In genomic region chr7:17166824-17167379, GRCh38 we compare ENCODE assay signal across 14 cellular contexts.
DNase-seq lines count a peak whose midpoint lies in the region; ATAC-seq and TF ChIP-seq lines count a peak whose summit lies in the region.
"Had no signal": no experiment of that assay in that cellular context is flagged by ENCODE, and none has a peak within 500 bp of the region (broad histone marks: within the 10 kb centered on the region; RNA-seq: fewer than 3 reads in every experiment).

No MANE protein-coding gene starts in this region.

- DNase-seq in DND-41: no peak
- DNase-seq in lower leg skin (ENCODE audit: low spot score in 2 of 2): no peak
- no peak for DNase-seq in DMS53 treated with DMSO at 0.1 percent for 48 hours (lab: John Stamatoyannopoulos, UW; ENCODE audit: unreplicated experiment)
- no peak for DNase-seq in natural killer cell treated with Interleukin-12 subunit alpha and Interleukin-12 subunit beta and Interleukin-15 and Interleukin-18, amount 100 ng/mL, for 72 hours (ENCODE audit: low spot score)
- DNase-seq in left ventricle myocardium superior: no peak
- DNase-seq: C1 segment of cervical spinal cord, erythroblast, MM.1S, NCI-H524 treated with DMSO at 0.1 percent for 48 hours, sigmoid colon had no signal

- H2AFZ ChIP-seq in DND-41 (ENCODE audit: low read depth, low read length): no peak overlapping the region

- H4K20me1 ChIP-seq in DND-41 (ENCODE audit: insufficient read depth, low read length): no peaks in the 10 kb centered on the region

- intact Hi-C loops in lower leg skin (cut with DNase I; ENCODE audit: low total_unique reads) (no loop called here), left ventricle myocardium superior (cut with micrococcal nuclease) (no loop called here)

- H3K9ac ChIP-seq in DND-41 (ENCODE audit: low read depth, low read length): no peak overlapping the region

- TF ChIP-seq POLR2A in lower leg skin (IDR thresholded peaks at IDR 0.05): no peak

- WGBS in lower leg skin, 2 donors: 81% methylated on average over 4 of the region's 4 CpGs

- no peak overlapping the region for H3K4me3 Mint-ChIP-seq in natural killer cell treated with Interleukin-12 subunit alpha and Interleukin-12 subunit beta and Interleukin-15 and Interleukin-18, amount 100 ng/mL, for 72 hours

- no peaks in the 10 kb centered on the region for H3K79me2 ChIP-seq in DND-41 (ENCODE audit: insufficient read depth, low read length)

- peaks cover 10% of the 10 kb centered on the region for H3K4me1 ChIP-seq in DND-41 (ENCODE audit: insufficient read depth, low read length)
- H3K4me1 ChIP-seq: sigmoid colon had no signal

- H3K4me3 ChIP-seq in DND-41 (ENCODE audit: low read depth in 1 of 2, low read length in 2 of 2) (no peak overlapping the region), lower leg skin (ENCODE audit: low read depth, poor library complexity, severe bottlenecking) (no peak overlapping the region)
- H3K4me3 ChIP-seq: cardiac muscle cell, sigmoid colon had no signal

- H3K9me3 ChIP-seq in DND-41 (ENCODE audit: insufficient read depth, low read length, severe bottlenecking): no peaks in the 10 kb centered on the region
- H3K9me3 ChIP-seq: sigmoid colon had no signal

- H3K9me3 Mint-ChIP-seq in natural killer cell treated with Interleukin-12 subunit alpha and Interleukin-12 subunit beta and Interleukin-15 and Interleukin-18, amount 100 ng/mL, for 72 hours: peaks cover 4% of the 10 kb centered on the region

- H3K36me3 ChIP-seq in DND-41 (ENCODE audit: insufficient read depth, low read length): no peaks in the 10 kb centered on the region
- H3K36me3 ChIP-seq: cardiac muscle cell, sigmoid colon had no signal

- H3K4me1 Mint-ChIP-seq in natural killer cell treated with Interleukin-12 subunit alpha and Interleukin-12 subunit beta and Interleukin-15 and Interleukin-18, amount 100 ng/mL, for 72 hours (ENCODE audit: low read depth in 2 of 2): peaks cover 6 to 11% of the 10 kb centered on the region in 2 donors

- no peaks in the 10 kb centered on the region for H3K27me3 ChIP-seq in DND-41 (ENCODE audit: insufficient read depth, low read length, poor library complexity)
- H3K27me3 ChIP-seq: cardiac muscle cell, sigmoid colon had no signal

- no peak for TF ChIP-seq CTCF in DND-41 (IDR thresholded peaks at IDR 0.05; ENCODE audit: borderline replicate concordance, extremely low read depth, low read length, poor library complexity, severe bottlenecking)
- TF ChIP-seq CTCF in lower leg skin (IDR thresholded peaks at IDR 0.05): no peak

- H3K27ac ChIP-seq in DND-41 (ENCODE audit: low read length): no peak overlapping the region
- H3K27ac ChIP-seq: cardiac muscle cell, sigmoid colon had no signal

- no peaks in the 10 kb centered on the region for H3K27me3 Mint-ChIP-seq in natural killer cell treated with Interleukin-12 subunit alpha and Interleukin-12 subunit beta and Interleukin-15 and Interleukin-18, amount 100 ng/mL, for 72 hours

- ATAC-seq in DND-41 (ENCODE audit: insufficient read depth, low read depth): 0 out of 3 replicates have a peak, but pooled peaks have one; percentile 17
- ATAC-seq in GM18858 (IDR thresholded peaks at IDR 0.05; ENCODE audit: unreplicated experiment): peak; percentile 93
- peak; percentile 86 for ATAC-seq in GM21737 (IDR thresholded peaks at IDR 0.05; ENCODE audit: unreplicated experiment)
- peak; percentile 95 for ATAC-seq in HG03439 (IDR thresholded peaks at IDR 0.05; ENCODE audit: unreplicated experiment)
- ATAC-seq in natural killer cell treated with Interleukin-12 subunit alpha and Interleukin-12 subunit beta and Interleukin-15 and Interleukin-18, amount 100 ng/mL, for 72 hours: no peak
- ATAC-seq in left ventricle myocardium superior: no peak

- H3K36me3 Mint-ChIP-seq in natural killer cell treated with Interleukin-12 subunit alpha and Interleukin-12 subunit beta and Interleukin-15 and Interleukin-18, amount 100 ng/mL, for 72 hours: peaks cover 10% of the 10 kb centered on the region

- H3K27ac Mint-ChIP-seq in natural killer cell treated with Interleukin-12 subunit alpha and Interleukin-12 subunit beta and Interleukin-15 and Interleukin-18, amount 100 ng/mL, for 72 hours: no peak overlapping the region

- H3K4me2 ChIP-seq in DND-41 (ENCODE audit: insufficient read depth, low read length): no peak overlapping the region

Comparison
In these comparisons a context has a peak if more than half of its experiments do, and no peak if none do; other contexts are left out.
1. ATAC-seq: peak in DND-41 (single experiment), GM18858 (single experiment), GM21737 (single experiment) and HG03439 (single experiment); none in natural killer cell treated with Interleukin-12 subunit alpha and Interleukin-12 subunit beta and Interleukin-15 and Interleukin-18, amount 100 ng/mL, for 72 hours (0 of 2) and left ventricle myocardium superior (single experiment).